14 cellular contexts compared by ENCODE assay signal in the genomic region with DNA sequence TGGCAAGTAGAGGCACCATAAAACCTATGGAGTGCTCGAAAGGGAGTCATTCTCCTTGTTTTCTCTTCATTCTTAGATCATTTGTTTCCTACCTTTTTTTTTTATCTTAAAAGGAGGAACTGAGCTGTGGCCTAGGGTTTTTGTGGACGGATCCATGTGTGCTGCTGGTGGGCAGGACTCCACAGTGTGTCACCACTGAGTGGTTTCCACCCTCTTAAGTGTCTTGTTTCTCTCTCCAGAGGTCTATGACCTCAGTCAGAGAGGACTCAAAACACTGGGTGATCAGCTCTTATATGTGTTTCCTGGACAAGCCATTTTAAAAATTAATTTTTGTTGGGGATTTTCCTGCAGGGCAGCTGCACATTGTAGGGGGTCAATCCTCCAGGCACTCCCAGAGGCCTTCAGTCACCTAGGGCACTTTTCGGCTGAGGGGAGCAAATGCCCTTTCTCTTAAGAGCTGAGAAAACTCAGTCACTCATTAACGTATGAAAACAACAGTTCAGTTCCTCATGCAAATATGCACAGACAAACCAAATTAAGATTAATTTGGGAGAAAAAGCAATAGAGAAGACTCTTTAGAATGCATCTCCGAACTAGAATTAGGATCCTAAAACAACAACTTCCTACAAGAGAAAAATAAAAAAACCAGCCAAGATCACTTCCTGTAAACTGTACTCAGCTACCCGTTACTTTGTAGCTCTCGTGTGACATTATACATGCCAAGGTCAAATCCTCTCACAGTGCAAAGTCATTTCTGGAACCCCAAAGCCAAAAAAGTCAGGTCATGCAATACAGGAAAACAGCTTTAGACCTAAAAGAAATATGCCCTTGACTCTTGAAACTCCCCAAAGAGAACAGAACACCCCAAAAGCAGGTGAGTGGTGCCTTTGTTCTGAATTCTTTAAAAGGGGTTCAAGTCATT.
A peak's percentile ranks its signal among the peaks of the same experiment; 100 is the strongest.
DNase-seq lines count a peak whose midpoint lies in the region; ATAC-seq lines count a peak whose summit lies in the region.
"Had no signal": no experiment of that assay in that cellular context is flagged by ENCODE, and none has a peak within 500 bp of the region (broad histone marks: within the 10 kb centered on the region; RNA-seq: fewer than 3 reads in every experiment).

No MANE protein-coding gene starts in this region.

- H3K4me3 ChIP-seq in mucosa of rectum (ENCODE audit: low read length in 2 of 2): no peak overlapping the region
- H3K4me3 ChIP-seq: BLaER1 treated with 17β-estradiol and CSF1 and Interleukin-3, amounts not matched to agents 10 nM and 100 nM; neural progenitor cell had no signal

- H3K27me3 ChIP-seq in mucosa of rectum (ENCODE audit: control insufficient read depth in 2 of 2, insufficient read depth in 2 of 2, low read length in 2 of 2): no peaks in the 10 kb centered on the region
- H3K27me3 ChIP-seq: BLaER1 treated with 17β-estradiol and CSF1 and Interleukin-3, amounts not matched to agents 10 nM and 100 nM; neural progenitor cell had no signal

- peaks cover 30 to 56% of the 10 kb centered on the region in 2 donors for H3K4me1 ChIP-seq in mucosa of rectum (ENCODE audit: control insufficient read depth in 2 of 2, insufficient read depth in 2 of 2, low read length in 2 of 2)
- H3K4me1 ChIP-seq: neural progenitor cell had no signal

- H3K36me3 ChIP-seq in mucosa of rectum (ENCODE audit: control insufficient read depth in 2 of 2, insufficient read depth in 2 of 2, low read length in 2 of 2): no peaks in the 10 kb centered on the region
- H3K36me3 ChIP-seq: neural progenitor cell had no signal

- ATAC-seq in GM18861 (IDR thresholded peaks at IDR 0.05; ENCODE audit: unreplicated experiment) (peak; percentile 57), GM21619 (IDR thresholded peaks at IDR 0.05; ENCODE audit: unreplicated experiment) (peak; percentile 46), HG03432 (IDR thresholded peaks at IDR 0.05; ENCODE audit: unreplicated experiment) (peak; percentile 70)
- ATAC-seq: activated T-helper 17 cell treated with anti-CD3 and anti-CD28 coated beads, Interleukin-2, amount 50 U/mL, for 72 hours had no signal

- peak overlapping the region; percentile 82 to 90 for H3K27ac ChIP-seq in mucosa of rectum (ENCODE audit: low read depth in 2 of 2, low read length in 2 of 2)
- H3K27ac ChIP-seq: BLaER1 treated with 17β-estradiol and CSF1 and Interleukin-3, amounts not matched to agents 10 nM and 100 nM; neural progenitor cell had no signal

- peak overlapping the region in 1 of 2 donors; percentile 19 for H3K9ac ChIP-seq in mucosa of rectum (ENCODE audit: low read depth in 1 of 2, low read length in 2 of 2)
- H3K9ac ChIP-seq: BLaER1 treated with 17β-estradiol and CSF1 and Interleukin-3, amounts not matched to agents 10 nM and 100 nM; neural progenitor cell had no signal

- DNase-seq in NCI-H2196 treated with DMSO at 0.1 percent for 48 hours (lab: John Stamatoyannopoulos, UW; ENCODE audit: unreplicated experiment) (no peak), NCI-H146 treated with DMSO at 0.1 percent for 48 hours (lab: John Stamatoyannopoulos, UW; ENCODE audit: unreplicated experiment) (no peak), NCI-H526 (lab: John Stamatoyannopoulos, UW) (no peak), NCI-H1048 (lab: John Stamatoyannopoulos, UW) (no peak)
- DNase-seq: activated CD4-positive, CD25-positive, alpha-beta regulatory T cell; endodermal cell; NCI-H524 had no signal

- H3K9me3 ChIP-seq in mucosa of rectum (ENCODE audit: control insufficient read depth in 2 of 2, low read length in 2 of 2): peaks cover 6 to 8% of the 10 kb centered on the region in 2 donors
